In the genomic region with DNA sequence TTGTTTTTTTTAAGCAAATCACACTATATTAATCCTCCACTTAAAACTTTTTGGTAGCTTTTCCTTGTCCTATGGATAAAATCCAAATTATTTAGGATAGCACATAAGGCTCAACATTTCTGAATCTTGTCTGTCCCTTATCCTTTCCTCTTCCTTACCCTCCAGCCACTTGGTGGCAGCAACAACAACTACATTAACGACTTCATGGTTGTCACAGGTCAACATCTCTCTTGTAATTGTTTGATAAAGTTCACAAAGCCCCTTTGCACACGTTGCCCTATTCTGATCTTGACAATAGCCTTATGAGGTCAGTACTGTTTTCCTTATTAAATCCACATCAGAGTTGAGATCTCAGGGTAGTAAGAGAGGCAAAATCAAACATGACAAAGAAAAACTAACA, we compare ENCODE assay signal across 10 cellular contexts.
DNase-seq lines count a peak whose midpoint lies in the region; ATAC-seq and TF ChIP-seq lines count a peak whose summit lies in the region.
"Had no signal": no experiment of that assay in that cellular context is flagged by ENCODE, and none has a peak within 500 bp of the region (broad histone marks: within the 10 kb centered on the region; RNA-seq: fewer than 3 reads in every experiment).

No MANE protein-coding gene starts in this region.

- no peak overlapping the region for H3K27ac ChIP-seq in lower lobe of right lung
- H3K27ac ChIP-seq: epithelial cell of prostate had no signal

- no peaks in the 10 kb centered on the region for H3K36me3 ChIP-seq in lower lobe of right lung

- ATAC-seq in lower lobe of right lung (no peak), GM18502 (IDR thresholded peaks at IDR 0.05; ENCODE audit: poor library complexity, unreplicated experiment) (no peak), HG03378 (IDR thresholded peaks at IDR 0.05; ENCODE audit: unreplicated experiment) (no peak), GM18498 (IDR thresholded peaks at IDR 0.05; ENCODE audit: unreplicated experiment) (no peak)

- no peaks in the 10 kb centered on the region for H3K4me1 ChIP-seq in lower lobe of right lung

- no peaks in the 10 kb centered on the region for H3K27me3 ChIP-seq in lower lobe of right lung (ENCODE audit: low read depth)

- no peaks in the 10 kb centered on the region for H3K9me3 ChIP-seq in lower lobe of right lung

- intact Hi-C loops in lower lobe of right lung (cut with DNase I): no loop called here

- H3K4me3 ChIP-seq in lower lobe of right lung: no peak overlapping the region

- DNase-seq in ELR (ENCODE audit: low read depth) (peak; percentile 27), LHCN-M2 (ENCODE audit: low read depth) (peak; percentile 30), astrocyte of the hippocampus (ENCODE audit: low read depth, low spot score) (peak; percentile 1), lower lobe of right lung (no peak), NCI-H2029 (lab: John Stamatoyannopoulos, UW) (no peak)
- DNase-seq: activated CD4-positive, CD25-positive, alpha-beta regulatory T cell treated with anti-CD3 and anti-CD28 coated beads, Interleukin-2, amount 50 U/mL, for 72 hours had no signal

- peak; percentile 28 for TF ChIP-seq CTCF in lower lobe of right lung (IDR thresholded peaks at IDR 0.05)

Comparison
In these comparisons a context has a peak if more than half of its experiments do, and no peak if none do; other contexts are left out.
1. DNase-seq: peak in ELR (single experiment), LHCN-M2 (single experiment) and astrocyte of the hippocampus (single experiment); none in lower lobe of right lung (single experiment) and NCI-H2029 (single experiment).